In the genomic region with DNA sequence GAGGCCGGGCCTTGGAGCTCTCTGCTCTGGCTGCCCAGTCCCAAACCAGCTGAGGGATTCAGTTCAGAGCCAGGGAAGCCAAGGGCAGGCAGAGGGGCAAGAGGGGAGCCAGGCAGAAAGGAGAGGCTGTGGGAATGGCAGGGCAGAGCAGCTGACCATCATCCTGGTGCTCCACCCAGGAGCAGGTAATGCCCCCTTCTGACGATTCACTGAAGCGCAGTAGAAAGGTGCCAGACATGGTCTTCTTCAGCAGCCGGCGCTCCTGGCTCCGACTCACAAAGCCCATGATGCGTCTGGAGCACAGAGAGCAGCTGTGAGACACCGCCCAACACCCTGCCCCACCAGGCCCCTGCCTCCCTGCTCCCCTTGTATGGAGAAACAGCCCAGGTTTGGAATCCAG, we compare ENCODE assay signal across 1 cellular context.
TF ChIP-seq lines count a peak whose summit lies in the region.

No MANE protein-coding gene starts in this region.

TF ChIP-seq in SK-N-SH treated with all-trans-retinoic acid at 6 μM for 48 hours, 23 proteins besides CTCF, POLR2A, EP300 and RAD21 (continued from another document):
- TF ChIP-seq, protein P1, sequence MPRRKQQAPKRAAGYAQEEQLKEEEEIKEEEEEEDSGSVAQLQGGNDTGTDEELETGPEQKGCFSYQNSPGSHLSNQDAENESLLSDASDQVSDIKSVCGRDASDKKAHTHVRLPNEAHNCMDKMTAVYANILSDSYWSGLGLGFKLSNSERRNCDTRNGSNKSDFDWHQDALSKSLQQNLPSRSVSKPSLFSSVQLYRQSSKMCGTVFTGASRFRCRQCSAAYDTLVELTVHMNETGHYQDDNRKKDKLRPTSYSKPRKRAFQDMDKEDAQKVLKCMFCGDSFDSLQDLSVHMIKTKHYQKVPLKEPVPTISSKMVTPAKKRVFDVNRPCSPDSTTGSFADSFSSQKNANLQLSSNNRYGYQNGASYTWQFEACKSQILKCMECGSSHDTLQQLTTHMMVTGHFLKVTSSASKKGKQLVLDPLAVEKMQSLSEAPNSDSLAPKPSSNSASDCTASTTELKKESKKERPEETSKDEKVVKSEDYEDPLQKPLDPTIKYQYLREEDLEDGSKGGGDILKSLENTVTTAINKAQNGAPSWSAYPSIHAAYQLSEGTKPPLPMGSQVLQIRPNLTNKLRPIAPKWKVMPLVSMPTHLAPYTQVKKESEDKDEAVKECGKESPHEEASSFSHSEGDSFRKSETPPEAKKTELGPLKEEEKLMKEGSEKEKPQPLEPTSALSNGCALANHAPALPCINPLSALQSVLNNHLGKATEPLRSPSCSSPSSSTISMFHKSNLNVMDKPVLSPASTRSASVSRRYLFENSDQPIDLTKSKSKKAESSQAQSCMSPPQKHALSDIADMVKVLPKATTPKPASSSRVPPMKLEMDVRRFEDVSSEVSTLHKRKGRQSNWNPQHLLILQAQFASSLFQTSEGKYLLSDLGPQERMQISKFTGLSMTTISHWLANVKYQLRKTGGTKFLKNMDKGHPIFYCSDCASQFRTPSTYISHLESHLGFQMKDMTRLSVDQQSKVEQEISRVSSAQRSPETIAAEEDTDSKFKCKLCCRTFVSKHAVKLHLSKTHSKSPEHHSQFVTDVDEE (CRISPR knock-in tag; IDR thresholded peaks at IDR 0.05), result no peak
- TF ChIP-seq RARB (CRISPR knock-in tag; IDR thresholded peaks at IDR 0.05) (no peak), CSDC2 (CRISPR knock-in tag; IDR thresholded peaks at IDR 0.05) (no peak), TOX (CRISPR knock-in tag; IDR thresholded peaks at IDR 0.05; ENCODE audit: borderline replicate concordance) (no peak), ZNF8 (CRISPR knock-in tag; IDR thresholded peaks at IDR 0.05) (no peak), GLIS3 (CRISPR knock-in tag; IDR thresholded peaks at IDR 0.05) (no peak), ESRRG (CRISPR knock-in tag; IDR thresholded peaks at IDR 0.05) (no peak), BACH2 (CRISPR knock-in tag; IDR thresholded peaks at IDR 0.05; ENCODE audit: borderline replicate concordance) (no peak), ZFP30 (CRISPR knock-in tag; IDR thresholded peaks at IDR 0.05) (no peak), PPARA (CRISPR knock-in tag; IDR thresholded peaks at IDR 0.05; ENCODE audit: borderline replicate concordance) (no peak), TCF4 (CRISPR knock-in tag; IDR thresholded peaks at IDR 0.05; ENCODE audit: borderline replicate concordance) (no peak)
- TF ChIP-seq, protein P2, sequence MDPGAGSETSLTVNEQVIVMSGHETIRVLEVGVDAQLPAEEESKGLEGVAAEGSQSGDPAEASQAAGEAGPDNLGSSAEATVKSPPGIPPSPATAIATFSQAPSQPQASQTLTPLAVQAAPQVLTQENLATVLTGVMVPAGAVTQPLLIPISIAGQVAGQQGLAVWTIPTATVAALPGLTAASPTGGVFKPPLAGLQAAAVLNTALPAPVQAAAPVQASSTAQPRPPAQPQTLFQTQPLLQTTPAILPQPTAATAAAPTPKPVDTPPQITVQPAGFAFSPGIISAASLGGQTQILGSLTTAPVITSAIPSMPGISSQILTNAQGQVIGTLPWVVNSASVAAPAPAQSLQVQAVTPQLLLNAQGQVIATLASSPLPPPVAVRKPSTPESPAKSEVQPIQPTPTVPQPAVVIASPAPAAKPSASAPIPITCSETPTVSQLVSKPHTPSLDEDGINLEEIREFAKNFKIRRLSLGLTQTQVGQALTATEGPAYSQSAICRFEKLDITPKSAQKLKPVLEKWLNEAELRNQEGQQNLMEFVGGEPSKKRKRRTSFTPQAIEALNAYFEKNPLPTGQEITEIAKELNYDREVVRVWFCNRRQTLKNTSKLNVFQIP (CRISPR knock-in tag; IDR thresholded peaks at IDR 0.05; ENCODE audit: borderline replicate concordance, low read depth), result no peak
- TF ChIP-seq, protein P3, sequence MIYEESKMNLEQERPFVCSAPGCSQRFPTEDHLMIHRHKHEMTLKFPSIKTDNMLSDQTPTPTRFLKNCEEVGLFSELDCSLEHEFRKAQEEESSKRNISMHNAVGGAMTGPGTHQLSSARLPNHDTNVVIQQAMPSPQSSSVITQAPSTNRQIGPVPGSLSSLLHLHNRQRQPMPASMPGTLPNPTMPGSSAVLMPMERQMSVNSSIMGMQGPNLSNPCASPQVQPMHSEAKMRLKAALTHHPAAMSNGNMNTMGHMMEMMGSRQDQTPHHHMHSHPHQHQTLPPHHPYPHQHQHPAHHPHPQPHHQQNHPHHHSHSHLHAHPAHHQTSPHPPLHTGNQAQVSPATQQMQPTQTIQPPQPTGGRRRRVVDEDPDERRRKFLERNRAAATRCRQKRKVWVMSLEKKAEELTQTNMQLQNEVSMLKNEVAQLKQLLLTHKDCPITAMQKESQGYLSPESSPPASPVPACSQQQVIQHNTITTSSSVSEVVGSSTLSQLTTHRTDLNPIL (CRISPR knock-in tag; IDR thresholded peaks at IDR 0.05; ENCODE audit: low read depth), result no peak
